In the genomic region with DNA sequence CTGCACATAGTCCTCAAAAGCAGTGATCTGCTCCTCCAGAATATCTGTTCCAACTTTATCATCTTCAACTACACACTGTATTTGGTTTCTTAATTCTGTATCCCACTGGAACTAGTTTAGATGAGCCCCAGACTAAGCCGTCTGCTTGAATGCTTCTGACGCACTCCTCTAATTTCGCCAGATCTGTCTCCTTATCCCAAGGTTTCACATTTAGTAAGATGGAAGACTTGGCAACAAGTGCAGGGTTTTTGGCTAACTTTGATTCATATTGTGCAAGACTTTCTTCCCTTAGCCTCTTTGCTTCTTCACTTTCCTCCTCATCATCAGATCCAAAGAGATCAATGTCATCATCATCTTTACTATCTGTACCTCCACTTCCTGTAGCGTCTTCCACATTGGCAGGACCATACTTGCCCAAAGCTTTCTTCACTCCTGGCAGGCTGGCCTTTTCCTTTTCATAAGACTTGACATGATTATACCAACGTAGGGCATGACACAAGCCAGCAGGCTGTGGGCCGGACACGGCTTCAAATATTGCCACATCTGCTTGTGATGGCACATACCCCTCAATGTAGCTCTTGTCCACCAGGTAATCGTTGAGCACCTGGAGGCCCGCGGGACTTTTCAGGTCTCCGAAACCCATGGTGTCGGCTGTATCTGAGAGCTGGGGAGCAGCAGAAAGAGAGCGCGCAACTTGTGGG, we compare ENCODE assay signal across 24 cellular contexts. TPM values are rescaled to one million over a fixed set of nuclear protein-coding genes. Genes with fewer than 3 reads are reported as not detected.
A peak's percentile ranks its signal among the peaks of the same experiment; 100 is the strongest.
DNase-seq lines count a peak whose midpoint lies in the region; ATAC-seq, FAIRE-seq and TF ChIP-seq lines count a peak whose summit lies in the region.
"Had no signal": no experiment of that assay in that cellular context is flagged by ENCODE, and none has a peak within 500 bp of the region (broad histone marks: within the 10 kb centered on the region; RNA-seq: fewer than 3 reads in every experiment).

No MANE protein-coding gene starts in this region.

- H3K4me3 ChIP-seq in gastroesophageal sphincter (no peak overlapping the region), neural cell (ENCODE audit: low read length) (no peak overlapping the region), small intestine (ENCODE audit: low read depth in 1 of 2, low read length in 2 of 2) (no peak overlapping the region), colonic mucosa (no peak overlapping the region)
- H3K4me3 ChIP-seq: A549 had no signal

- 88 to 91% methylated on average over 5 to 8 of the region's 14 CpGs for WGBS in gastroesophageal sphincter (ENCODE audit: low coverage in 1 of 2), 2 donors
- 90 to 96% (median 94%) methylated on average over 14 of the region's 14 CpGs for WGBS in small intestine, 3 donors

- TF ChIP-seq POLR2A in gastroesophageal sphincter (IDR thresholded peaks at IDR 0.05), result no peak

- H3K9me2 ChIP-seq in neural cell (ENCODE audit: insufficient read depth, low read length), result no peaks in the 10 kb centered on the region

- H3K4me1 Mint-ChIP-seq in activated CD8-positive, alpha-beta T cell treated with anti-CD3 and anti-CD28 coated beads for 36 hours (ENCODE audit: low read depth), result no peaks in the 10 kb centered on the region
- no peaks in the 10 kb centered on the region for H3K4me1 Mint-ChIP-seq in activated CD8-positive, alpha-beta T cell treated with anti-CD3 and anti-CD28 coated beads, Interleukin-2, amount 10 ng/mL, durations not matched to agents 7 days and 5 days (ENCODE audit: low read depth)

- no peak overlapping the region for H3K4me3 Mint-ChIP-seq in activated CD8-positive, alpha-beta T cell treated with anti-CD3 and anti-CD28 coated beads for 36 hours
- H3K4me3 Mint-ChIP-seq in activated CD8-positive, alpha-beta T cell treated with anti-CD3 and anti-CD28 coated beads, Interleukin-2, amount 10 ng/mL, durations not matched to agents 7 days and 5 days, result no peak overlapping the region

- intact Hi-C loops in activated CD8-positive, alpha-beta T cell treated with anti-CD3 and anti-CD28 coated beads for 36 hours (cut with micrococcal nuclease), result no loop called here
- intact Hi-C loops in colonic mucosa (cut with DNase I), result no loop called here

- H3K36me3 ChIP-seq in gastroesophageal sphincter (no peaks in the 10 kb centered on the region), neural cell (ENCODE audit: insufficient read depth, low read length) (no peaks in the 10 kb centered on the region), small intestine (ENCODE audit: control insufficient read depth in 2 of 2, insufficient read depth in 2 of 2, low read length in 2 of 2) (no peaks in the 10 kb centered on the region), colonic mucosa (no peaks in the 10 kb centered on the region)
- H3K36me3 ChIP-seq: BE2C had no signal

- H3K4me1 ChIP-seq in gastroesophageal sphincter, result no peaks in the 10 kb centered on the region
- no peaks in the 10 kb centered on the region for H3K4me1 ChIP-seq in small intestine (ENCODE audit: control insufficient read depth in 2 of 2, insufficient read depth in 1 of 2, low read depth in 1 of 2, low read length in 1 of 2)
- H3K4me1 ChIP-seq in colonic mucosa, result no peaks in the 10 kb centered on the region
- H3K4me1 ChIP-seq: A549, BE2C had no signal

- H4K20me1 ChIP-seq in neural cell (ENCODE audit: insufficient read depth), result no peaks in the 10 kb centered on the region

- no peak for TF ChIP-seq RAD21 in neural cell (conservative IDR thresholded peaks at IDR 0.05)

- H3K27ac ChIP-seq in gastroesophageal sphincter (no peak overlapping the region), neural cell (ENCODE audit: low read length) (peak overlapping the region; percentile 2), small intestine (ENCODE audit: low read depth in 1 of 2, low read length in 1 of 2) (no peak overlapping the region), colonic mucosa (no peak overlapping the region)
- H3K27ac ChIP-seq: A549 had no signal

- H3K4me2 ChIP-seq in neural cell (ENCODE audit: low read length), result no peak overlapping the region
- H3K4me2 ChIP-seq: A549 had no signal

- ATAC-seq in gastroesophageal sphincter, result peak; percentile 85
- ATAC-seq in activated CD8-positive, alpha-beta T cell treated with anti-CD3 and anti-CD28 coated beads for 36 hours, result no peak
- ATAC-seq in activated CD8-positive, alpha-beta T cell treated with anti-CD3 and anti-CD28 coated beads, Interleukin-2, amount 10 ng/mL, durations not matched to agents 7 days and 5 days, result no peak
- ATAC-seq: A549, Panc1 had no signal

- CTCF ChIA-PET in activated CD8-positive, alpha-beta T cell treated with anti-CD3 and anti-CD28 coated beads for 36 hours (lab: Charles Lee), result no interaction called here
- CTCF ChIA-PET in activated CD8-positive, alpha-beta T cell treated with anti-CD3 and anti-CD28 coated beads, Interleukin-2, amount 10 ng/mL, durations not matched to agents 7 days and 5 days (lab: Charles Lee), result no interaction called here

- no peak overlapping the region for H3K9ac ChIP-seq in neural cell (ENCODE audit: low read length)
- no peak overlapping the region for H3K9ac ChIP-seq in colonic mucosa (ENCODE audit: low read depth in 2 of 2, low read length in 2 of 2)

- no peaks in the 10 kb centered on the region for H3K27me3 Mint-ChIP-seq in activated CD8-positive, alpha-beta T cell treated with anti-CD3 and anti-CD28 coated beads for 36 hours
- peaks cover 2% of the 10 kb centered on the region for H3K27me3 Mint-ChIP-seq in activated CD8-positive, alpha-beta T cell treated with anti-CD3 and anti-CD28 coated beads, Interleukin-2, amount 10 ng/mL, durations not matched to agents 7 days and 5 days (ENCODE audit: low read depth)

- H3K36me3 Mint-ChIP-seq in activated CD8-positive, alpha-beta T cell treated with anti-CD3 and anti-CD28 coated beads for 36 hours (ENCODE audit: low read depth), result no peaks in the 10 kb centered on the region
- H3K36me3 Mint-ChIP-seq in activated CD8-positive, alpha-beta T cell treated with anti-CD3 and anti-CD28 coated beads, Interleukin-2, amount 10 ng/mL, durations not matched to agents 7 days and 5 days (ENCODE audit: low read depth), result no peaks in the 10 kb centered on the region

- H3K79me2 ChIP-seq in neural cell (replicated peaks; ENCODE audit: insufficient read depth, low read length), result no peaks in the 10 kb centered on the region

- no peak for TF ChIP-seq CTCF in gastroesophageal sphincter (IDR thresholded peaks at IDR 0.05)
- TF ChIP-seq CTCF in neural cell (IDR thresholded peaks at IDR 0.05; ENCODE audit: poor library complexity, severe bottlenecking), result no peak
- TF ChIP-seq CTCF in activated CD8-positive, alpha-beta T cell treated with anti-CD3 and anti-CD28 coated beads for 36 hours (IDR thresholded peaks at IDR 0.05), result no peak
- TF ChIP-seq CTCF in colonic mucosa (IDR thresholded peaks at IDR 0.05), result no peak

- POLR2A ChIA-PET in activated CD8-positive, alpha-beta T cell treated with anti-CD3 and anti-CD28 coated beads for 36 hours (lab: Charles Lee), result no interaction called here
- POLR2A ChIA-PET in activated CD8-positive, alpha-beta T cell treated with anti-CD3 and anti-CD28 coated beads, Interleukin-2, amount 10 ng/mL, durations not matched to agents 7 days and 5 days (lab: Charles Lee), result no interaction called here

- FAIRE-seq in endometrium (lab: Jason Lieb, UNC), result peak; percentile 4
- FAIRE-seq in small intestine (lab: Jason Lieb, UNC), result peak; percentile 33
- FAIRE-seq: A549, D721Med, HTR-8/SVneo had no signal

- H3K9me3 ChIP-seq in gastroesophageal sphincter (no peaks in the 10 kb centered on the region), neural cell (ENCODE audit: low read length) (no peaks in the 10 kb centered on the region), small intestine (ENCODE audit: control insufficient read depth, low read depth) (no peaks in the 10 kb centered on the region), colonic mucosa (no peaks in the 10 kb centered on the region)
- H3K9me3 ChIP-seq: A549, BE2C had no signal

- DNase-seq in small intestine (no peak), amniotic stem cell (lab: John Stamatoyannopoulos, UW) (no peak), colonic mucosa (no peak)
- DNase-seq in activated CD8-positive, alpha-beta T cell treated with anti-CD3 and anti-CD28 coated beads for 36 hours, result no peak
- no peak for DNase-seq in activated CD8-positive, alpha-beta T cell treated with anti-CD3 and anti-CD28 coated beads, Interleukin-2, amount 10 ng/mL, durations not matched to agents 7 days and 5 days
- DNase-seq: BE2C; DMS53; EL; GF-D8; KG1; NCI-H1092; NCI-H1436 treated with DMSO at 0.1 percent for 48 hours; NCI-H1930; NCI-H2227 treated with DMSO at 0.1 percent for 48 hours; NCI-H524; NCI-H774; NK-92 treated with Interleukin-12 subunit alpha and Interleukin-12 subunit beta, amount 100 ng/mL, for 24 hours had no signal

- TF ChIP-seq EP300 in gastroesophageal sphincter (IDR thresholded peaks at IDR 0.05), result no peak
- TF ChIP-seq EP300 in neural cell (conservative IDR thresholded peaks at IDR 0.05; ENCODE audit: poor library complexity, severe bottlenecking), result no peak

- H2AFZ ChIP-seq in neural cell (ENCODE audit: low read depth, low read length), result no peak overlapping the region

- H3K9me3 Mint-ChIP-seq in activated CD8-positive, alpha-beta T cell treated with anti-CD3 and anti-CD28 coated beads for 36 hours, result no peaks in the 10 kb centered on the region
- no peaks in the 10 kb centered on the region for H3K9me3 Mint-ChIP-seq in activated CD8-positive, alpha-beta T cell treated with anti-CD3 and anti-CD28 coated beads, Interleukin-2, amount 10 ng/mL, durations not matched to agents 7 days and 5 days (ENCODE audit: insufficient read depth)

- H3K27me3 ChIP-seq in gastroesophageal sphincter (no peaks in the 10 kb centered on the region), neural cell (ENCODE audit: insufficient read depth, low read depth, low read length) (no peaks in the 10 kb centered on the region), small intestine (ENCODE audit: control insufficient read depth in 2 of 2, insufficient read depth in 2 of 2, low read length in 2 of 2) (no peaks in the 10 kb centered on the region), colonic mucosa (no peaks in the 10 kb centered on the region)
- H3K27me3 ChIP-seq: BE2C had no signal

- H3F3A ChIP-seq in neural cell (ENCODE audit: insufficient read depth, low read length, poor library complexity, severe bottlenecking), result no peaks in the 10 kb centered on the region

- H3K27ac Mint-ChIP-seq in activated CD8-positive, alpha-beta T cell treated with anti-CD3 and anti-CD28 coated beads for 36 hours, result no peak overlapping the region
- no peak overlapping the region for H3K27ac Mint-ChIP-seq in activated CD8-positive, alpha-beta T cell treated with anti-CD3 and anti-CD28 coated beads, Interleukin-2, amount 10 ng/mL, durations not matched to agents 7 days and 5 days

TF ChIP-seq in neural cell, 6 proteins besides CTCF, POLR2A, EP300 and RAD21 (continues in another document):
- no peak for TF ChIP-seq MXI1 (conservative IDR thresholded peaks at IDR 0.05; ENCODE audit: poor library complexity, severe bottlenecking)

RNA-seq across cellular contexts. Expression of a gene that starts 56.2 kb away (rescaled TPM):
- 100 to 1,000 TPM; 188 to 403 (median 312) TPM for total RNA-seq in gastroesophageal sphincter
- polyA plus RNA-seq in neural cell, result 38.0 and 41.9 TPM in 2 replicates
- 188 and 234 TPM in 2 replicates for polyA minus RNA-seq in neural cell
- polyA plus RNA-seq in small intestine, result 10 to 100 TPM in 1 of 3 donors, 1 to 10 TPM in 2; 9.2 to 31.1 (median 9.8) TPM
- total RNA-seq in activated CD8-positive, alpha-beta T cell treated with anti-CD3 and anti-CD28 coated beads for 36 hours, result 10 to 100 TPM; 55.4 to 57.6 TPM
- total RNA-seq in activated CD8-positive, alpha-beta T cell treated with anti-CD3 and anti-CD28 coated beads, Interleukin-2, amount 10 ng/mL, durations not matched to agents 7 days and 5 days, result 10 to 100 TPM; 61.1 to 65.0 TPM
- 10 to 100 TPM; 42.9 to 58.1 TPM for total RNA-seq in colonic mucosa
